In genomic region chr10:50027195-50027594, GRCh38 we compare ENCODE assay signal across 5 cellular contexts.
"Had no signal": no experiment of that assay in that cellular context is flagged by ENCODE, and none has a peak within 500 bp of the region (broad histone marks: within the 10 kb centered on the region; RNA-seq: fewer than 3 reads in every experiment).

No MANE protein-coding gene starts in this region.

- DNase-seq: GM23248, GOT3, H9, HCEC 1CT had no signal

- H3K27ac ChIP-seq: GM23248 had no signal

- H3K4me3 ChIP-seq: GM23248 had no signal

- H3K9ac ChIP-seq: GM23248 had no signal

- H3K36me3 Mint-ChIP-seq: IgD-negative memory B cell had no signal

- H3K27ac Mint-ChIP-seq: H9, IgD-negative memory B cell had no signal

- H3K4me3 Mint-ChIP-seq: H9, IgD-negative memory B cell had no signal

- H3K9me3 Mint-ChIP-seq: H9 had no signal

- H3K4me1 Mint-ChIP-seq: H9, IgD-negative memory B cell had no signal

- H2AFZ ChIP-seq: GM23248 had no signal
